2 cellular contexts compared by ENCODE assay signal in the genomic region with DNA sequence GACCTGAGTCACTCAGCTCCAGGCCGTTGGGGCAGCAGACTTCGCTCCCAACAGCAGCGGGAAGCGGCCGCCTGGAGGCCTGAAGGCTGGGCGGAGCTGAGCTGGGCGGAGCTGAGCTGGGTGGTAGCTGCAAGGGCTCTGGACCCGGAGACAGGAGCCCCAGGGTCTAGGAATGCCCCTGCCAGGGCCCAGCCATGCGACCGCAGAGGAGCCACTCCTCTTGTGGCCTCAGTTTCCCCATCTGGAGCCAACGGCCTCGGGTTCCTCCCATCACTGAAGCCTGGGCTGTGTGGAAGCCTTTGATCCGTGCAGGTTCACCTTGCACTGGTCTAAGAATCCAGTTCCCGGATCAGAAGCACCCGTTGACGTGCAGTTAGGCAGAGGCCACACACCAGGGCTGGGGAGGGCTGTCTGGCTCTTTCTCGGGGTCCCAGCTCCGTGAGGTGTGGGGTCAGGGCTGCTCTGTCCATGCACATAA.
TF ChIP-seq lines count a peak whose summit lies in the region.

No MANE protein-coding gene starts in this region.

TF ChIP-seq in A549, 52 proteins besides CTCF, POLR2A, EP300 and RAD21:
- TF ChIP-seq HES2 (IDR thresholded peaks at IDR 0.05) (no peak), HOXA7 (CRISPR knock-in tag; IDR thresholded peaks at IDR 0.05) (no peak), EHMT2 (IDR thresholded peaks at IDR 0.05; ENCODE audit: low read depth) (no peak), ZC3H11A (IDR thresholded peaks at IDR 0.05) (no peak), ZSCAN20 (CRISPR knock-in tag; IDR thresholded peaks at IDR 0.05) (no peak), CBX2 (IDR thresholded peaks at IDR 0.05; ENCODE audit: borderline replicate concordance, low read depth) (no peak), FOXS1 (CRISPR knock-in tag; IDR thresholded peaks at IDR 0.05) (no peak), HOXB5 (CRISPR knock-in tag; IDR thresholded peaks at IDR 0.05) (no peak), MAFK (IDR thresholded peaks at IDR 0.05; ENCODE audit: partially characterized antibody) (no peak)
- TF ChIP-seq, protein P1, sequence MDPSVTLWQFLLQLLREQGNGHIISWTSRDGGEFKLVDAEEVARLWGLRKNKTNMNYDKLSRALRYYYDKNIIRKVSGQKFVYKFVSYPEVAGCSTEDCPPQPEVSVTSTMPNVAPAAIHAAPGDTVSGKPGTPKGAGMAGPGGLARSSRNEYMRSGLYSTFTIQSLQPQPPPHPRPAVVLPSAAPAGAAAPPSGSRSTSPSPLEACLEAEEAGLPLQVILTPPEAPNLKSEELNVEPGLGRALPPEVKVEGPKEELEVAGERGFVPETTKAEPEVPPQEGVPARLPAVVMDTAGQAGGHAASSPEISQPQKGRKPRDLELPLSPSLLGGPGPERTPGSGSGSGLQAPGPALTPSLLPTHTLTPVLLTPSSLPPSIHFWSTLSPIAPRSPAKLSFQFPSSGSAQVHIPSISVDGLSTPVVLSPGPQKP (IDR thresholded peaks at IDR 0.05; ENCODE audit: low read depth, low read length): no peak
- TF ChIP-seq, protein P2, sequence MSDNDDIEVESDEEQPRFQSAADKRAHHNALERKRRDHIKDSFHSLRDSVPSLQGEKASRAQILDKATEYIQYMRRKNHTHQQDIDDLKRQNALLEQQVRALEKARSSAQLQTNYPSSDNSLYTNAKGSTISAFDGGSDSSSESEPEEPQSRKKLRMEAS (IDR thresholded peaks at IDR 0.05): no peak
- TF ChIP-seq, protein P3, sequence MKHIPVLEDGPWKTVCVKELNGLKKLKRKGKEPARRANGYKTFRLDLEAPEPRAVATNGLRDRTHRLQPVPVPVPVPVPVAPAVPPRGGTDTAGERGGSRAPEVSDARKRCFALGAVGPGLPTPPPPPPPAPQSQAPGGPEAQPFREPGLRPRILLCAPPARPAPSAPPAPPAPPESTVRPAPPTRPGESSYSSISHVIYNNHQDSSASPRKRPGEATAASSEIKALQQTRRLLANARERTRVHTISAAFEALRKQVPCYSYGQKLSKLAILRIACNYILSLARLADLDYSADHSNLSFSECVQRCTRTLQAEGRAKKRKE (CRISPR knock-in tag; IDR thresholded peaks at IDR 0.05; ENCODE audit: low read depth): no peak

TF ChIP-seq in WTC11, 78 proteins besides CTCF, POLR2A, EP300 and RAD21:
- TF ChIP-seq, protein P4, sequence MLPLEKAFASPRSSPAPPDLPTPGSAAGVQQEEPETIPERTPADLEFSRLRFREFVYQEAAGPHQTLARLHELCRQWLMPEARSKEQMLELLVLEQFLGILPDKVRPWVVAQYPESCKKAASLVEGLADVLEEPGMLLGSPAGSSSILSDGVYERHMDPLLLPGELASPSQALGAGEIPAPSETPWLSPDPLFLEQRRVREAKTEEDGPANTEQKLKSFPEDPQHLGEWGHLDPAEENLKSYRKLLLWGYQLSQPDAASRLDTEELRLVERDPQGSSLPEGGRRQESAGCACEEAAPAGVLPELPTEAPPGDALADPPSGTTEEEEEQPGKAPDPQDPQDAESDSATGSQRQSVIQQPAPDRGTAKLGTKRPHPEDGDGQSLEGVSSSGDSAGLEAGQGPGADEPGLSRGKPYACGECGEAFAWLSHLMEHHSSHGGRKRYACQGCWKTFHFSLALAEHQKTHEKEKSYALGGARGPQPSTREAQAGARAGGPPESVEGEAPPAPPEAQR (CRISPR knock-in tag; IDR thresholded peaks at IDR 0.05): no peak
- TF ChIP-seq, protein P5, sequence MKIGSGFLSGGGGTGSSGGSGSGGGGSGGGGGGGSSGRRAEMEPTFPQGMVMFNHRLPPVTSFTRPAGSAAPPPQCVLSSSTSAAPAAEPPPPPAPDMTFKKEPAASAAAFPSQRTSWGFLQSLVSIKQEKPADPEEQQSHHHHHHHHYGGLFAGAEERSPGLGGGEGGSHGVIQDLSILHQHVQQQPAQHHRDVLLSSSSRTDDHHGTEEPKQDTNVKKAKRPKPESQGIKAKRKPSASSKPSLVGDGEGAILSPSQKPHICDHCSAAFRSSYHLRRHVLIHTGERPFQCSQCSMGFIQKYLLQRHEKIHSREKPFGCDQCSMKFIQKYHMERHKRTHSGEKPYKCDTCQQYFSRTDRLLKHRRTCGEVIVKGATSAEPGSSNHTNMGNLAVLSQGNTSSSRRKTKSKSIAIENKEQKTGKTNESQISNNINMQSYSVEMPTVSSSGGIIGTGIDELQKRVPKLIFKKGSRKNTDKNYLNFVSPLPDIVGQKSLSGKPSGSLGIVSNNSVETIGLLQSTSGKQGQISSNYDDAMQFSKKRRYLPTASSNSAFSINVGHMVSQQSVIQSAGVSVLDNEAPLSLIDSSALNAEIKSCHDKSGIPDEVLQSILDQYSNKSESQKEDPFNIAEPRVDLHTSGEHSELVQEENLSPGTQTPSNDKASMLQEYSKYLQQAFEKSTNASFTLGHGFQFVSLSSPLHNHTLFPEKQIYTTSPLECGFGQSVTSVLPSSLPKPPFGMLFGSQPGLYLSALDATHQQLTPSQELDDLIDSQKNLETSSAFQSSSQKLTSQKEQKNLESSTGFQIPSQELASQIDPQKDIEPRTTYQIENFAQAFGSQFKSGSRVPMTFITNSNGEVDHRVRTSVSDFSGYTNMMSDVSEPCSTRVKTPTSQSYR (CRISPR knock-in tag; IDR thresholded peaks at IDR 0.05): no peak
- TF ChIP-seq OVOL2 (CRISPR knock-in tag; IDR thresholded peaks at IDR 0.05; ENCODE audit: borderline replicate concordance): no peak
